Comparison of ENCODE assay signal across 16 cellular contexts in the genomic region with DNA sequence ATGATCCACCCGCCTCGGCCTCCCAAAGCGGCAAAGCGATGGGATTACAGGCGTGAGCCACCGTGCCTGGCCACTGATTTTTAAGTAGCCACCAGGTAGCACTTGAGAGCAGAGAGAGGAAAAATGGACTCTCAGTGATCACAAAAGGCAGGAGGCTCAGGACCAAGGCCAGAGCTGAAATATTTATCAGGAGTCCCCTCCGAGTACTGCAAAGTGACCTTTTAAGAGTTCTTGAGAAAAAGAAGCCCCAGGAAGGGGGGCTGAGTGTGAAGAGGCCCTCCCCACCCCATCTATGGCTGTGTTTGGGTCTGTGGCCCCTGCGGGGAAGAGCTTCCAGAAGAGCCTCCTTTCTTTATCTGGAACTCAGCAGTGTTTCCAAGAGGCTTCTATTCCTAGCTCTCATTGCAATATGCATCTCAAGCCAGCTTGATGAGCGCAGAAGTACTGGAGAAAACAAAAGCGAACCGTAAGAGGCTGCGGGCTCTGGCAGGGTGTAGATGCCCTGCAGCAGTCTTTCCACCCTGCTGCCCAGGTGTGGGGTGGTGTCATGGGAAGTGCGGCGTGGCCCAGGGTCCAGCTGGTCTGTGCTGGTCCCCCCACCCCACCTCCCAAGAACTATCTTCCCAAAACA.
"Had no signal": no experiment of that assay in that cellular context is flagged by ENCODE, and none has a peak within 500 bp of the region (broad histone marks: within the 10 kb centered on the region; RNA-seq: fewer than 3 reads in every experiment).

No MANE protein-coding gene starts in this region.

- H3K4me1 ChIP-seq: left lung, pancreas, right lobe of liver, stomach had no signal

- H3K9me3 ChIP-seq: pancreas, right lobe of liver had no signal

- H3K27me3 ChIP-seq: cardiac muscle cell, dorsolateral prefrontal cortex, left lung, pancreas, right lobe of liver, stomach had no signal

- DNase-seq: activated CD4-positive, alpha-beta T cell treated with anti-CD3 and anti-CD28 coated beads, Interleukin-2, amount 50 U/mL, for 4 hours; activated gamma-delta T cell treated with Interleukin-2 at 50 U/mL for 16 hours; amniotic stem cell; dorsolateral prefrontal cortex; erythroblast; foreskin melanocyte; kidney; left lung; mucosa of descending colon; naive B cell; pancreas; right lobe of liver; stomach; WERI-Rb-1 had no signal

- ATAC-seq: left lung, pancreas, right lobe of liver had no signal

- H3K4me3 Mint-ChIP-seq: activated naive CD8-positive, alpha-beta T cell treated with anti-CD3 and anti-CD28 coated beads for 36 hours; naive B cell had no signal

- H3K27ac Mint-ChIP-seq: activated naive CD8-positive, alpha-beta T cell treated with anti-CD3 and anti-CD28 coated beads for 36 hours had no signal

- H3K27me3 Mint-ChIP-seq: naive B cell had no signal

- H3K27ac ChIP-seq: cardiac muscle cell, dorsolateral prefrontal cortex, left lung, pancreas, right lobe of liver, stomach, WERI-Rb-1 had no signal

- H3K36me3 Mint-ChIP-seq: naive B cell had no signal

- H3K36me3 ChIP-seq: cardiac muscle cell, left lung, pancreas, right lobe of liver, stomach, WERI-Rb-1 had no signal

- H3K4me3 ChIP-seq: cardiac muscle cell, left lung, mucosa of descending colon, pancreas, right lobe of liver, stomach had no signal

- H3K4me1 Mint-ChIP-seq: naive B cell had no signal
